28 cellular contexts compared by ENCODE assay signal in the genomic region with DNA sequence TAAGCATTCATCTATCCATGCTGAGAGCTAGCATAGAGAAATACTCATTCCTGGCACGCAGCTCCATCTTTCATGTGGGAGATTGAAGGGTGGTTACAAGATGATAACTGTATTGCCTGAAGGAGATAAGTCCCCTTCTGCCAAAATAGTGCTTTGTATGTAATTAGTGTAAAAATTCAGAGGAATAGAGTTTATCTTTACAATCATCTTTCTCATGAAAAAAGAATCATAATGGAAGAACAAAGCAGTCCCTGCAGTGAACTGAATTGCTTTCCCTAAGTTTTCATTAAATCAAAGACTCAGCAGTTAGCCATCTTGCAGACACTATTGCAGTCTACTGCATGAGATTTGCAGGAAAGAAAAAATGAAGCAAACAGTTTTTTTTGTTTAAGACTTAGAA.
"Had no signal": no experiment of that assay in that cellular context is flagged by ENCODE, and none has a peak within 500 bp of the region (broad histone marks: within the 10 kb centered on the region; RNA-seq: fewer than 3 reads in every experiment).

No MANE protein-coding gene starts in this region.

- DNase-seq: activated CD4-positive, alpha-beta T cell treated with anti-CD3 and anti-CD28 coated beads for 1 hour; activated CD4-positive, alpha-beta T cell treated with anti-CD3 and anti-CD28 coated beads for 4 hours; activated CD4-positive, alpha-beta T cell treated with anti-CD3 and anti-CD28 coated beads, Interleukin-2, amount 10 ng/mL, durations not matched to agents 7 days and 5 days; activated CD4-positive, alpha-beta T cell treated with anti-CD3 and anti-CD28 coated beads, Interleukin-2, amount 50 U/mL, for 48 hours; activated CD4-positive, CD25-positive, alpha-beta regulatory T cell; activated CD8-positive, alpha-beta memory T cell treated with anti-CD3 and anti-CD28 coated beads, Interleukin-2, amount 10 ng/mL, durations not matched to agents 7 days and 5 days; activated CD8-positive, alpha-beta memory T cell treated with anti-CD3 and anti-CD28 coated beads, Interleukin-2, amount 50 U/mL, for 48 hours; activated CD8-positive, alpha-beta T cell treated with anti-CD3 and anti-CD28 coated beads for 36 hours; activated gamma-delta T cell; activated naive CD4-positive, alpha-beta T cell; activated naive CD4-positive, alpha-beta T cell treated with anti-CD3 and anti-CD28 coated beads, Interleukin-2, amount 10 ng/mL, durations not matched to agents 7 days and 5 days; activated naive CD8-positive, alpha-beta T cell treated with anti-CD3 and anti-CD28 coated beads, Interleukin-2, amount 10 ng/mL, durations not matched to agents 7 days and 5 days; activated T-cell treated with anti-CD3 and anti-CD28 coated beads for 4 hours; activated T-cell treated with anti-CD3 and anti-CD28 coated beads, Interleukin-2, amount 50 U/mL, for 24 hours; activated T-cell treated with anti-CD3 and anti-CD28 coated beads, Interleukin-2, amount 50 U/mL, for 72 hours; brain microvascular endothelial cell; dorsolateral prefrontal cortex; effector memory CD4-positive, alpha-beta T cell; endodermal cell; foreskin keratinocyte; head of caudate nucleus; T-helper 2 cell had no signal

- H3K9me3 ChIP-seq: ascending aorta, gastroesophageal sphincter had no signal

- H3K27me3 ChIP-seq: ascending aorta, brain microvascular endothelial cell, dorsolateral prefrontal cortex, foreskin keratinocyte, gastroesophageal sphincter had no signal

- H3K27ac ChIP-seq: ascending aorta, brain microvascular endothelial cell, coronary artery, dorsolateral prefrontal cortex, foreskin keratinocyte, gastroesophageal sphincter had no signal

- H3K4me1 Mint-ChIP-seq: activated CD4-positive, alpha-beta T cell treated with anti-CD3 and anti-CD28 coated beads, Interleukin-2, amount 10 ng/mL, durations not matched to agents 7 days and 5 days; activated CD8-positive, alpha-beta memory T cell treated with anti-CD3 and anti-CD28 coated beads, Interleukin-2, amount 10 ng/mL, durations not matched to agents 7 days and 5 days; activated naive CD4-positive, alpha-beta T cell treated with anti-CD3 and anti-CD28 coated beads, Interleukin-2, amount 10 ng/mL, durations not matched to agents 7 days and 5 days; activated naive CD8-positive, alpha-beta T cell treated with anti-CD3 and anti-CD28 coated beads, Interleukin-2, amount 10 ng/mL, durations not matched to agents 7 days and 5 days; central memory CD8-positive, alpha-beta T cell; endodermal cell had no signal

- H3K36me3 ChIP-seq: ascending aorta, brain microvascular endothelial cell, gastroesophageal sphincter had no signal

- H3K27ac Mint-ChIP-seq: activated CD4-positive, alpha-beta T cell treated with anti-CD3 and anti-CD28 coated beads, Interleukin-2, amount 10 ng/mL, durations not matched to agents 7 days and 5 days; activated CD8-positive, alpha-beta memory T cell treated with anti-CD3 and anti-CD28 coated beads, Interleukin-2, amount 10 ng/mL, durations not matched to agents 7 days and 5 days; activated CD8-positive, alpha-beta T cell treated with anti-CD3 and anti-CD28 coated beads for 36 hours; activated naive CD4-positive, alpha-beta T cell treated with anti-CD3 and anti-CD28 coated beads, Interleukin-2, amount 10 ng/mL, durations not matched to agents 7 days and 5 days; activated naive CD4-positive, alpha-beta T cell treated with anti-CD3 and anti-CD28 coated beads, Interleukin-2, amount 50 U/mL, for 72 hours; activated naive CD8-positive, alpha-beta T cell treated with anti-CD3 and anti-CD28 coated beads, Interleukin-2, amount 10 ng/mL, durations not matched to agents 7 days and 5 days; activated T-cell treated with anti-CD3 and anti-CD28 coated beads, Interleukin-2, amount 50 U/mL, for 24 hours; activated T-cell treated with anti-CD3 and anti-CD28 coated beads, Interleukin-2, amount 50 U/mL, for 72 hours; dendritic cell treated with granulocyte-macrophage colony-stimulating factor and Interleukin-4, amounts not matched to agents 40 ng/mL and 50 ng/mL, for 4 days; endodermal cell had no signal

- H3K27me3 Mint-ChIP-seq: dendritic cell treated with granulocyte-macrophage colony-stimulating factor and Interleukin-4, amounts not matched to agents 40 ng/mL and 50 ng/mL, for 4 days had no signal

- H3K9me3 Mint-ChIP-seq: activated CD4-positive, alpha-beta T cell treated with anti-CD3 and anti-CD28 coated beads, Interleukin-2, amount 10 ng/mL, durations not matched to agents 7 days and 5 days; activated CD8-positive, alpha-beta T cell treated with anti-CD3 and anti-CD28 coated beads for 36 hours; activated naive CD4-positive, alpha-beta T cell treated with anti-CD3 and anti-CD28 coated beads, Interleukin-2, amount 10 ng/mL, durations not matched to agents 7 days and 5 days; activated naive CD4-positive, alpha-beta T cell treated with anti-CD3 and anti-CD28 coated beads, Interleukin-2, amount 50 U/mL, for 72 hours; activated naive CD8-positive, alpha-beta T cell treated with anti-CD3 and anti-CD28 coated beads, Interleukin-2, amount 10 ng/mL, durations not matched to agents 7 days and 5 days; activated T-cell treated with anti-CD3 and anti-CD28 coated beads, Interleukin-2, amount 50 U/mL, for 24 hours; activated T-cell treated with anti-CD3 and anti-CD28 coated beads, Interleukin-2, amount 50 U/mL, for 72 hours; central memory CD8-positive, alpha-beta T cell; dendritic cell treated with granulocyte-macrophage colony-stimulating factor and Interleukin-4, amounts not matched to agents 40 ng/mL and 50 ng/mL, for 4 days; endodermal cell had no signal

- H3K4me3 Mint-ChIP-seq: activated CD4-positive, alpha-beta T cell treated with anti-CD3 and anti-CD28 coated beads, Interleukin-2, amount 10 ng/mL, durations not matched to agents 7 days and 5 days; activated CD8-positive, alpha-beta memory T cell treated with anti-CD3 and anti-CD28 coated beads, Interleukin-2, amount 10 ng/mL, durations not matched to agents 7 days and 5 days; activated CD8-positive, alpha-beta T cell treated with anti-CD3 and anti-CD28 coated beads for 36 hours; activated naive CD4-positive, alpha-beta T cell treated with anti-CD3 and anti-CD28 coated beads, Interleukin-2, amount 10 ng/mL, durations not matched to agents 7 days and 5 days; activated naive CD8-positive, alpha-beta T cell treated with anti-CD3 and anti-CD28 coated beads, Interleukin-2, amount 10 ng/mL, durations not matched to agents 7 days and 5 days; activated T-cell treated with anti-CD3 and anti-CD28 coated beads, Interleukin-2, amount 50 U/mL, for 24 hours; activated T-cell treated with anti-CD3 and anti-CD28 coated beads, Interleukin-2, amount 50 U/mL, for 72 hours; central memory CD8-positive, alpha-beta T cell; dendritic cell treated with granulocyte-macrophage colony-stimulating factor and Interleukin-4, amounts not matched to agents 40 ng/mL and 50 ng/mL, for 4 days; endodermal cell had no signal

- H3K36me3 Mint-ChIP-seq: activated CD8-positive, alpha-beta memory T cell treated with anti-CD3 and anti-CD28 coated beads, Interleukin-2, amount 10 ng/mL, durations not matched to agents 7 days and 5 days; activated naive CD4-positive, alpha-beta T cell treated with anti-CD3 and anti-CD28 coated beads, Interleukin-2, amount 10 ng/mL, durations not matched to agents 7 days and 5 days; activated naive CD4-positive, alpha-beta T cell treated with anti-CD3 and anti-CD28 coated beads, Interleukin-2, amount 50 U/mL, for 72 hours; activated naive CD8-positive, alpha-beta T cell treated with anti-CD3 and anti-CD28 coated beads, Interleukin-2, amount 10 ng/mL, durations not matched to agents 7 days and 5 days had no signal

- H3K4me3 ChIP-seq: ascending aorta, coronary artery, dorsolateral prefrontal cortex, gastroesophageal sphincter had no signal

- H3K4me1 ChIP-seq: ascending aorta, foreskin keratinocyte, gastroesophageal sphincter had no signal
